In genomic region chr2:48249093-48249492, GRCh38 we compare ENCODE assay signal across 11 cellular contexts.
DNase-seq lines count a peak whose midpoint lies in the region; ATAC-seq, FAIRE-seq and TF ChIP-seq lines count a peak whose summit lies in the region.
"Had no signal": no experiment of that assay in that cellular context is flagged by ENCODE, and none has a peak within 500 bp of the region (broad histone marks: within the 10 kb centered on the region; RNA-seq: fewer than 3 reads in every experiment).

No MANE protein-coding gene starts in this region.

- H3K4me3 ChIP-seq in body of pancreas (no peak overlapping the region), upper lobe of right lung (no peak overlapping the region), Karpas-422 (ENCODE audit: low read length) (no peak overlapping the region)

- peak; percentile 42 for ATAC-seq in body of pancreas
- ATAC-seq in upper lobe of right lung, result no peak

- TF ChIP-seq CTCF in body of pancreas (IDR thresholded peaks at IDR 0.05) (no peak), upper lobe of right lung (IDR thresholded peaks at IDR 0.05) (no peak)

- H3K27ac ChIP-seq in body of pancreas, result no peak overlapping the region
- peak overlapping the region; percentile 1 for H3K27ac ChIP-seq in upper lobe of right lung
- no peak overlapping the region for H3K27ac ChIP-seq in Karpas-422 (ENCODE audit: low read length)
- H3K27ac ChIP-seq: 22Rv1 had no signal

- intact Hi-C loops in body of pancreas (cut with DNase I), result no loop called here
- intact Hi-C loops in upper lobe of right lung (cut with DNase I), result no loop called here

- no peak overlapping the region for H2AFZ ChIP-seq in Karpas-422 (ENCODE audit: low read length)

- no peak overlapping the region for H3K4me2 ChIP-seq in Karpas-422 (ENCODE audit: low read depth, low read length, poor library complexity, severe bottlenecking)

- no peak for TF ChIP-seq POLR2A in body of pancreas (IDR thresholded peaks at IDR 0.05)

- no peaks in the 10 kb centered on the region for H3K9me3 ChIP-seq in body of pancreas
- H3K9me3 ChIP-seq in upper lobe of right lung, result no peaks in the 10 kb centered on the region
- H3K9me3 ChIP-seq in Karpas-422 (ENCODE audit: low read length), result no peaks in the 10 kb centered on the region

- H3K9ac ChIP-seq in Karpas-422 (ENCODE audit: low read length), result no peak overlapping the region

- no peak for FAIRE-seq in HTR-8/SVneo (lab: Jason Lieb, UNC)
- FAIRE-seq: colon had no signal

- H4K20me1 ChIP-seq in Karpas-422 (ENCODE audit: insufficient read depth, low read depth, low read length), result no peaks in the 10 kb centered on the region

- no peaks in the 10 kb centered on the region for H3K79me2 ChIP-seq in Karpas-422 (ENCODE audit: low read length)

- H3K36me3 ChIP-seq in body of pancreas (replicated peaks in 1 of 2; ENCODE audit: insufficient read depth in 1 of 2, low read depth in 2 of 2) (no peaks in the 10 kb centered on the region), upper lobe of right lung (no peaks in the 10 kb centered on the region), Karpas-422 (ENCODE audit: insufficient read depth, low read length) (no peaks in the 10 kb centered on the region)

- no peaks in the 10 kb centered on the region for H3K27me3 ChIP-seq in body of pancreas
- no peaks in the 10 kb centered on the region for H3K27me3 ChIP-seq in upper lobe of right lung
- H3K27me3 ChIP-seq in Karpas-422 (ENCODE audit: low read length), result no peaks in the 10 kb centered on the region

- DNase-seq in NCI-H1417 (lab: John Stamatoyannopoulos, UW) (peak in 2 of 3 experiments; percentile 16 to 22), NCI-H1417 treated with DMSO at 0.1 percent for 48 hours (lab: John Stamatoyannopoulos, UW) (no peak), body of pancreas (no peak), kidney glomerular epithelial cell (lab: John Stamatoyannopoulos, UW) (peak; percentile 16), upper lobe of right lung (no peak), Karpas-422 (no peak), HTR-8/SVneo (ENCODE audit: insufficient read length, low spot score) (no peak)
- DNase-seq in activated CD4-positive, CD25-positive, alpha-beta regulatory T cell (lab: John Stamatoyannopoulos, UW), result no peak
- DNase-seq: NCI-H510A treated with DMSO at 0.1 percent for 48 hours had no signal

- H3K9me2 ChIP-seq in Karpas-422 (replicated peaks; ENCODE audit: insufficient read depth, low read length), result no peaks in the 10 kb centered on the region

- WGBS in body of pancreas, 2 donors, result 60 to 77% methylated on average over 2 of the region's 2 CpGs

- H3K4me1 ChIP-seq in body of pancreas (peaks cover 6% of the 10 kb centered on the region), upper lobe of right lung (peaks cover 31% of the 10 kb centered on the region), Karpas-422 (ENCODE audit: low read length) (no peaks in the 10 kb centered on the region)

Comparison
In these comparisons a context has a peak if more than half of its experiments do, and no peak if none do; other contexts are left out.
1. DNase-seq: peak in NCI-H1417 (2 of 3) and kidney glomerular epithelial cell (single experiment); none in NCI-H1417 treated with DMSO at 0.1 percent for 48 hours (single experiment), body of pancreas (0 of 4), upper lobe of right lung (single experiment), Karpas-422 (single experiment), HTR-8/SVneo (single experiment) and activated CD4-positive, CD25-positive, alpha-beta regulatory T cell (0 of 4).